ENCODE assay signal across 8 cellular contexts in the genomic region with DNA sequence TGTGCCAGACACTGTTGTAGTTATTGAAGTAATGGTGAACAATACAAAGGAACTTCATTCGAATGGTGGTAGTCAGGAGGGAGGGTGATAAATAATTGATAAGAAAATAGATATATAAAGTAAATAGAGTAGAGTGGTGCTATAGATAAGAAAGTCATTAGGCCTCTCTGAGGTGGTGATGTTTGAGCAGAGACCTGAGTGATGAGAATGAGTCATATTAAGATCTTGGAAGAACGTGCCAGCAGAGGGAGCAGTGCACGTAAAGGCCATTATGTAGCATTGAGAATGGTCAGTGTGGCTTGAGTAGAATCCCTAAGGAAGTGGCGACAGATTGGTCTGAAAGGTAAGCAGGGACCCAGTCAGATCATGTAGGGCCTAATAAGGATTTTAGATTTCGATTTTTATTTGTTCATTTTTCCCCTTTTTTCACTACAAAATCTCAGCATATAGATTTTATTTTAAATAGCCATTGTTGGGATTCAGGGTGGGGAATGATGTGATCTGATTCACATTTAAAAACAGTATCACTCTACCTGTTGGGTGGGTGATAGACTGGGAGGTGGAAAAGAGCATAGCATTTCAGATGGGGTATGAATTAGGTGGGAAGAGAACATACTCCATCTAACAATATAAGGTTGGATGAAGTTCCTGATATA. TPM values are rescaled to one million over a fixed set of nuclear protein-coding genes. Genes with fewer than 3 reads are reported as not detected.
DNase-seq lines count a peak whose midpoint lies in the region; ATAC-seq lines count a peak whose summit lies in the region.

No MANE protein-coding gene starts in this region.

- no peaks in the 10 kb centered on the region for H3K36me3 Mint-ChIP-seq in T-helper 2 cell treated with Interferon-gamma antibody and Interleukin-4, amounts not matched to agents 5 μg/mL and 100 μg/mL, for 36 hours (ENCODE audit: low read depth)

- no peak overlapping the region for H3K4me3 Mint-ChIP-seq in T-helper 2 cell treated with Interferon-gamma antibody and Interleukin-4, amounts not matched to agents 5 μg/mL and 100 μg/mL, for 36 hours

- peak; percentile 82 for ATAC-seq in HG02623 (IDR thresholded peaks at IDR 0.05; ENCODE audit: unreplicated experiment)

- DNase-seq in A172 (ENCODE audit: low spot score) = peak; percentile 87
- peak; percentile 82 for DNase-seq in ELR (ENCODE audit: low read depth)
- DNase-seq in NCI-H345 (lab: John Stamatoyannopoulos, UW) = peak; percentile 6
- DNase-seq in amniotic stem cell (lab: John Stamatoyannopoulos, UW) = peak; percentile 58
- DNase-seq in iPS-NIHi11 (ENCODE audit: low spot score) = peak; percentile 70
- peak; percentile 54 for DNase-seq in superior temporal gyrus (ENCODE audit: extremely low spot score)
- DNase-seq in T-helper 2 cell treated with Interferon-gamma antibody and Interleukin-4, amounts not matched to agents 5 μg/mL and 100 μg/mL, for 36 hours (ENCODE audit: low spot score) = no peak

- no peaks in the 10 kb centered on the region for H3K27me3 Mint-ChIP-seq in T-helper 2 cell treated with Interferon-gamma antibody and Interleukin-4, amounts not matched to agents 5 μg/mL and 100 μg/mL, for 36 hours (ENCODE audit: low read depth)

- H3K9me3 Mint-ChIP-seq in T-helper 2 cell treated with Interferon-gamma antibody and Interleukin-4, amounts not matched to agents 5 μg/mL and 100 μg/mL, for 36 hours = no peaks in the 10 kb centered on the region

- H3K27ac Mint-ChIP-seq in T-helper 2 cell treated with Interferon-gamma antibody and Interleukin-4, amounts not matched to agents 5 μg/mL and 100 μg/mL, for 36 hours = no peak overlapping the region

- no peaks in the 10 kb centered on the region for H3K4me1 Mint-ChIP-seq in T-helper 2 cell treated with Interferon-gamma antibody and Interleukin-4, amounts not matched to agents 5 μg/mL and 100 μg/mL, for 36 hours (ENCODE audit: low read depth)

RNA-seq across cellular contexts. Expression of gene CCDC90B, which starts 44.7 kb away (rescaled TPM):
- total RNA-seq in A172 (2014; rRNA removed; shearing (Covaris generic)) = 88.9 and 94.5 TPM in 2 replicates

RNA-seq across cellular contexts. Expression of gene ANKRD42, which starts 47.9 kb away (rescaled TPM):
- total RNA-seq in A172 (2014; rRNA removed; shearing (Covaris generic)) = 7.0 and 11.1 TPM in 2 replicates
